1 cellular context compared by ENCODE assay signal in the genomic region with DNA sequence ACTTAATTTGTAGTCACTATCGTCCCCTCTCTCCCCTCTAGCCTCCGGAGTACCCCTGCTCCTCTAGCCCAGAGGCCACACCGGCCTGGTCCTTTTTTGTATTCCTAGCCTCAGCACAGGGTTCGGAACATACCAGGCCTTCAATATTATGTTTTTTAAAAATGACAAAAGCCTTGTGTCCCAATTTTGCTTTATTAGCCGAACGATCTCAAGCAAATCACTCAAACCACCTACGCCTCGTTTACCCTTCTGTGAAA.
TF ChIP-seq lines count a peak whose summit lies in the region.

No MANE protein-coding gene starts in this region.

TF ChIP-seq in H1, 55 proteins besides CTCF, POLR2A, EP300 and RAD21 (continued from another document):
- TF ChIP-seq, protein P1, sequence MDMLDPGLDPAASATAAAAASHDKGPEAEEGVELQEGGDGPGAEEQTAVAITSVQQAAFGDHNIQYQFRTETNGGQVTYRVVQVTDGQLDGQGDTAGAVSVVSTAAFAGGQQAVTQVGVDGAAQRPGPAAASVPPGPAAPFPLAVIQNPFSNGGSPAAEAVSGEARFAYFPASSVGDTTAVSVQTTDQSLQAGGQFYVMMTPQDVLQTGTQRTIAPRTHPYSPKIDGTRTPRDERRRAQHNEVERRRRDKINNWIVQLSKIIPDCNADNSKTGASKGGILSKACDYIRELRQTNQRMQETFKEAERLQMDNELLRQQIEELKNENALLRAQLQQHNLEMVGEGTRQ (IDR thresholded peaks at IDR 0.05; ENCODE audit: low read length) = no peak
- TF ChIP-seq NRF1 (IDR thresholded peaks at IDR 0.05; ENCODE audit: low read depth, low read length) (no peak), FOSL1 (IDR thresholded peaks at IDR 0.05; ENCODE audit: insufficient read depth, low read depth, low read length) (no peak)
